ENCODE assay signal across 9 cellular contexts in the genomic region with DNA sequence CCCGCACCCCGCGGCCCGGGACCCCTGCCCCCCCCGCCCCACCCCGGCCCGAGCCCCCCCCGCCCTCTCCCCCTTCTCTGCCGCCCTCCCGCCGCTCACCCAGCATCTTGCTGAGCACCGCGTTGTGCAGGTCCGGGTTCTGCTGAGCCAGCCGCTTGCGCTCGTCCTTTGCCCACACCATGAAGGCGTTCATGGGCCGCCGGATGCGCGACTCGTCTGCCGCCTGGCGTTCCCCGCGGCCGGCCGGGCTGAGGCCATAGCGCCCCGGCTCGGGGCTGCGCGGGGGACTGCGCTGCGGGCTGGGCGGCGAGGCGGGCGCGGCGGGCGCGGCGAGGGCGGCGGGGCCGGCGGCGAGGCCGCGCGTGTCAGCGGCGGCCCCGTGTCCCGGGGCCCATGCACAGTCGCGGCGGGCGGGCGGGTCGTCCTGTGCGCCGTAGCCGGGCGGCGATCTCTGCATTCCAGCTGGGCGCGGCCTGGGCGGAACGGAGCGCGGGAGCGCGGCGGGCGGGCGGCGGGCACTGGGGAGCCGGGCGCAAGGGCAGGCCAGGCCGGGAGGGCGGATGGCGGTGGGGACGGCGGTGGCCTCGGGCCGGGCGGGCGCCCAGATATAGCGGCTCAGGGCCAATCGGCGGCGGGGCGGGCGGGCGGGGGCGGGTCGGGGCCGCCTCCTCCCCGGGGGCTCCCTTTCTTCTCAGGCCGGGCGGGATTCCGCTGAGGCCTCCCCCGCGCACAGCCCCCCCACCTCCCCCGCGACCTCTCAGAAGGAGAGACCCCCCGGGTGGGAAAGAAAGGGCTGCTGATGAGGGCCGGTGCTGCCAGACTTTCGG. TPM values are rescaled to one million over a fixed set of nuclear protein-coding genes. Genes with fewer than 3 reads are reported as not detected.
A peak's percentile ranks its signal among the peaks of the same experiment; 100 is the strongest.
DNase-seq lines count a peak whose midpoint lies in the region; FAIRE-seq and TF ChIP-seq lines count a peak whose summit lies in the region.
"Had no signal": no experiment of that assay in that cellular context is flagged by ENCODE, and none has a peak within 500 bp of the region (broad histone marks: within the 10 kb centered on the region; RNA-seq: fewer than 3 reads in every experiment).

A gene (minus strand): TSS at position 580 of the 827 bp plus-strand sequence. CDS start 123 bp downstream, at position 457.

- H3K27ac Mint-ChIP-seq in chondrocyte (ENCODE audit: unreplicated experiment) (no peak within 1 kb of the TSS), mesothelial cell of epicardium (no peak within 1 kb of the TSS)

- H3K36me3 ChIP-seq in brain microvascular endothelial cell (replicated peaks), result no peaks in the 10 kb centered on the region

- H3K9me3 Mint-ChIP-seq in chondrocyte (ENCODE audit: low read depth) (no peaks in the 10 kb centered on the region), mesothelial cell of epicardium (no peaks in the 10 kb centered on the region)

- no peak for TF ChIP-seq CTCF in chondrocyte (IDR thresholded peaks at IDR 0.05)
- no peak for TF ChIP-seq CTCF in mesothelial cell of epicardium (IDR thresholded peaks at IDR 0.05; ENCODE audit: unreplicated experiment)
- no peak for TF ChIP-seq CTCF in brain microvascular endothelial cell (IDR thresholded peaks at IDR 0.05; ENCODE audit: low read depth, low read length, missing control alignments)

- H3K4me3 ChIP-seq in brain microvascular endothelial cell (ENCODE audit: low read depth, low read length), result no peak within 1 kb of the TSS

- H3K36me3 Mint-ChIP-seq in chondrocyte (ENCODE audit: low read depth), result no peaks in the 10 kb centered on the region
- H3K36me3 Mint-ChIP-seq in mesothelial cell of epicardium, result no peaks in the 10 kb centered on the region

- H3K27me3 ChIP-seq in brain microvascular endothelial cell (replicated peaks), result peaks cover 20% of the 10 kb centered on the region

- in situ Hi-C loops in brain microvascular endothelial cell (cut with HindIII; ENCODE audit: low pct_ligation_motif_present, low sequenced_read_pairs), result no loop called here

- no peak for FAIRE-seq in RCC 7860 (lab: Jason Lieb, UNC)

- no peak within 1 kb of the TSS for H3K27ac ChIP-seq in brain microvascular endothelial cell

- DNase-seq in EL (peak; percentile 54), NCI-H69 (lab: John Stamatoyannopoulos, UW) (peak; percentile 60), chondrocyte (ENCODE audit: low spot score) (no peak), mesothelial cell of epicardium (ENCODE audit: low spot score in 2 of 2, unreplicated experiment in 2 of 2) (no peak), HPDE6-E6E7 (ENCODE audit: extremely low spot score) (no peak), RCC 7860 (ENCODE audit: low spot score) (no peak), foreskin melanocyte (no peak), brain microvascular endothelial cell (no peak)

- H3K4me1 Mint-ChIP-seq in chondrocyte (ENCODE audit: low read depth) (peaks cover 28% of the 10 kb centered on the region), mesothelial cell of epicardium (peaks cover 10% of the 10 kb centered on the region)

- H3K4me3 Mint-ChIP-seq in chondrocyte (ENCODE audit: unreplicated experiment) (peak within 1 kb of the TSS; percentile 61), mesothelial cell of epicardium (peak within 1 kb of the TSS; percentile 55)

- H3K27me3 Mint-ChIP-seq in chondrocyte (ENCODE audit: low read depth) (peaks cover 1% of the 10 kb centered on the region), mesothelial cell of epicardium (ENCODE audit: low read depth) (peaks cover 74% of the 10 kb centered on the region)

RNA-seq across cellular contexts. Expression of the gene that starts here (rescaled TPM):
- 2.1 to 2.8 TPM (median 2.3 TPM) in 3 replicates for total RNA-seq in chondrocyte
- total RNA-seq in mesothelial cell of epicardium, result 0.23 to 0.34 TPM in 2 of 3 replicates, not detected in the other
- total RNA-seq: epithelial cell of proximal tubule had no signal

Comparison
In these comparisons a context has a peak if more than half of its experiments do, and no peak if none do; other contexts are left out.
1. DNase-seq: peak in EL (single experiment) and NCI-H69 (single experiment); none in chondrocyte (single experiment), mesothelial cell of epicardium (0 of 2), HPDE6-E6E7 (single experiment), RCC 7860 (single experiment), foreskin melanocyte (single experiment) and brain microvascular endothelial cell (single experiment).